26 cellular contexts compared by ENCODE assay signal in genomic region chr6:35554811-35555210, GRCh38. TPM values are rescaled to one million over a fixed set of nuclear protein-coding genes. Genes with fewer than 3 reads are reported as not detected.
A peak's percentile ranks its signal among the peaks of the same experiment; 100 is the strongest.
DNase-seq lines count a peak whose midpoint lies in the region; ATAC-seq and TF ChIP-seq lines count a peak whose summit lies in the region.
"Had no signal": no experiment of that assay in that cellular context is flagged by ENCODE, and none has a peak within 500 bp of the region (broad histone marks: within the 10 kb centered on the region; RNA-seq: fewer than 3 reads in every experiment).

No MANE protein-coding gene starts in this region.

- no peak for ATAC-seq in upper lobe of right lung
- ATAC-seq: GM12878 had no signal

- H3K4me1 ChIP-seq in neuronal stem cell (ENCODE audit: control insufficient read depth in 2 of 2, insufficient read depth in 1 of 2, low read depth in 1 of 2, low read length in 2 of 2) (peaks cover 1 to 2% of the 10 kb centered on the region in 2 donors), upper lobe of right lung (no peaks in the 10 kb centered on the region)
- H3K4me1 ChIP-seq: BE2C had no signal

- no peak overlapping the region for H4K8ac ChIP-seq in neuronal stem cell (ENCODE audit: low read depth, low read length)

- no peak overlapping the region for H3K27ac ChIP-seq in neuronal stem cell (replicated peaks; ENCODE audit: low read length)
- no peak overlapping the region for H3K27ac ChIP-seq in upper lobe of right lung
- H3K27ac ChIP-seq: BLaER1 had no signal

- peak overlapping the region; percentile 59 for H3K18ac ChIP-seq in neuronal stem cell (ENCODE audit: low read length)

- TF ChIP-seq CTCF in upper lobe of right lung (IDR thresholded peaks at IDR 0.05) = no peak
- TF ChIP-seq CTCF in GM10248 (IDR thresholded peaks at IDR 0.05; ENCODE audit: control extremely low read depth, extremely low read depth, low read depth, missing control alignments) = no peak

- peak; percentile 17 for DNase-seq in Jurkat, Clone E6-1 (ENCODE audit: low read depth, low spot score)
- DNase-seq in left kidney (ENCODE audit: low read depth, low spot score) = peak; percentile 55
- no peak for DNase-seq in neuronal stem cell (ENCODE audit: low spot score)
- DNase-seq in upper lobe of right lung = peak; percentile 32
- DNase-seq in GM10248 (ENCODE audit: extremely low spot score) = no peak
- DNase-seq in globus pallidus (ENCODE audit: low spot score) = no peak
- DNase-seq in GOT3 (lab: John Stamatoyannopoulos, UW) = no peak
- no peak for DNase-seq in LoVo (ENCODE audit: low spot score)
- DNase-seq: 8988T; ACHN; BE2C; C1 segment of cervical spinal cord; CD4-positive, alpha-beta memory T cell; CD4-positive, CD25-positive, alpha-beta regulatory T cell; CD8-positive, alpha-beta memory T cell; COR-L47; DMS 273 treated with DMSO at 0.1 percent for 48 hours; DMS153; DMS53; DMS79; GF-D8 had no signal

- H3K27me3 ChIP-seq in neuronal stem cell (ENCODE audit: control insufficient read depth in 3 of 3, insufficient read depth in 3 of 3, low read depth in 1 of 3, low read length in 3 of 3) = no peaks in the 10 kb centered on the region
- no peaks in the 10 kb centered on the region for H3K27me3 ChIP-seq in upper lobe of right lung
- H3K27me3 ChIP-seq: BE2C, BLaER1 had no signal

- intact Hi-C loops in upper lobe of right lung (cut with DNase I) = no loop called here

- no peak overlapping the region for H3K4me3 ChIP-seq in Jurkat, Clone E6-1 (ENCODE audit: low read length)
- H3K4me3 ChIP-seq in neuronal stem cell (ENCODE audit: low read length in 2 of 2) (no peak overlapping the region), upper lobe of right lung (no peak overlapping the region)
- H3K4me3 ChIP-seq: BLaER1, GM12878 had no signal

- no peak overlapping the region for H3K4me2 ChIP-seq in neuronal stem cell (ENCODE audit: insufficient read depth, low read length, poor library complexity, severe bottlenecking)
- H3K4me2 ChIP-seq: BLaER1 had no signal

- WGBS in neuronal stem cell (ENCODE audit: extremely low coverage in 2 of 2, insufficient read length in 2 of 2, insufficient replicate concordance in 1 of 2), 2 donors = no CpG with 5 or more reads among the region's 4 CpGs

- no peak overlapping the region for H3K4ac ChIP-seq in neuronal stem cell (ENCODE audit: low read length)

- H3K9ac ChIP-seq in neuronal stem cell (ENCODE audit: low read depth, low read length, poor library complexity) = no peak overlapping the region
- H3K9ac ChIP-seq: BLaER1 had no signal

- no peak overlapping the region for H2AK5ac ChIP-seq in neuronal stem cell (ENCODE audit: low read depth, low read length)

- H2BK15ac ChIP-seq in neuronal stem cell (ENCODE audit: low read length) = no peak overlapping the region

- H2BK5ac ChIP-seq in neuronal stem cell (ENCODE audit: low read length) = no peak overlapping the region

- H2AFZ ChIP-seq in neuronal stem cell (ENCODE audit: low read length) = peak overlapping the region; percentile 18

- POLR2A ChIA-PET in GM10248 (lab: Yijun Ruan, JAX) = no interaction called here

- H3K79me1 ChIP-seq in neuronal stem cell (ENCODE audit: low read depth, low read length) = no peaks in the 10 kb centered on the region

- no peak overlapping the region for H4K91ac ChIP-seq in neuronal stem cell (ENCODE audit: low read depth, low read length, poor library complexity)

- H3K9me3 ChIP-seq in neuronal stem cell (replicated peaks in 1 of 2; ENCODE audit: control insufficient read depth in 2 of 2, insufficient read depth in 1 of 2, low read depth in 1 of 2, low read length in 2 of 2) (peaks cover under 1 to 13% of the 10 kb centered on the region in 2 donors), upper lobe of right lung (peaks cover 7% of the 10 kb centered on the region)
- H3K9me3 ChIP-seq: BE2C had no signal

- no peak overlapping the region for H3K14ac ChIP-seq in neuronal stem cell (ENCODE audit: low read length)

- H2BK120ac ChIP-seq in neuronal stem cell (ENCODE audit: low read depth, low read length) = no peak overlapping the region

- H3K36me3 ChIP-seq in neuronal stem cell (replicated peaks in 1 of 2; ENCODE audit: control insufficient read depth in 2 of 2, insufficient read depth in 2 of 2, low read length in 2 of 2) (no peaks in the 10 kb centered on the region), upper lobe of right lung (no peaks in the 10 kb centered on the region)
- H3K36me3 ChIP-seq: BE2C, BLaER1 had no signal

- H3K23ac ChIP-seq in neuronal stem cell (ENCODE audit: low read depth, low read length, poor library complexity) = no peak overlapping the region

- CTCF ChIA-PET in GM10248 (lab: Yijun Ruan, JAX) = interaction anchor here (1.3 kb wide), 1 partner anchor 182 kb away, joined by 5 read pairs; the partner anchor contains the start of gene ARMC12

- H2BK12ac ChIP-seq in neuronal stem cell (ENCODE audit: low read length) = no peak overlapping the region

RNA-seq across cellular contexts. Expression of gene TULP1, which starts 42.1 kb away (rescaled TPM):
- polyA plus RNA-seq in Jurkat, Clone E6-1 (2012; ENCODE audit: insufficient read depth, insufficient read length) = not detected
- 2.8 TPM for polyA plus RNA-seq in neuronal stem cell (2013, experiment 1 of 2)
- polyA plus RNA-seq in neuronal stem cell (2013, experiment 2 of 2) = 2.3 TPM
- not detected for total RNA-seq in upper lobe of right lung
- total RNA-seq: A673; CD4-positive, alpha-beta memory T cell; CD4-positive, CD25-positive, alpha-beta regulatory T cell; CD8-positive, alpha-beta memory T cell; GM12878 had no signal
- polyA plus RNA-seq: AG04450; CD14-positive monocyte; CD4-positive, alpha-beta memory T cell; CD4-positive, CD25-positive, alpha-beta regulatory T cell; CD8-positive, alpha-beta memory T cell; GM12878 had no signal

RNA-seq across cellular contexts. Expression of gene TEAD3, which starts 57.9 kb away (rescaled TPM):
- polyA plus RNA-seq in Jurkat, Clone E6-1 (2012; ENCODE audit: insufficient read depth, insufficient read length) = 3.6 TPM
- 37.2 TPM for polyA plus RNA-seq in neuronal stem cell (2013, experiment 1 of 2)
- polyA plus RNA-seq in neuronal stem cell (2013, experiment 2 of 2) = 37.9 TPM
- 23.4 TPM for total RNA-seq in upper lobe of right lung
- total RNA-seq: CD4-positive, CD25-positive, alpha-beta regulatory T cell had no signal
- polyA plus RNA-seq: CD14-positive monocyte had no signal

Comparison
In these comparisons a context has a peak if more than half of its experiments do, and no peak if none do; other contexts are left out.
1. DNase-seq: peak in Jurkat, Clone E6-1 (single experiment), left kidney (single experiment) and upper lobe of right lung (single experiment); none in neuronal stem cell (single experiment), GM10248 (single experiment), globus pallidus (single experiment), GOT3 (single experiment) and LoVo (single experiment).